ENCODE assay signal across 8 cellular contexts in genomic region chr17:4364622-4365041, GRCh38. TPM values are rescaled to one million over a fixed set of nuclear protein-coding genes. Genes with fewer than 3 reads are reported as not detected.
DNase-seq lines count a peak whose midpoint lies in the region; ATAC-seq, FAIRE-seq and TF ChIP-seq lines count a peak whose summit lies in the region.

No MANE protein-coding gene starts in this region.

- TF ChIP-seq CTCF in right atrium auricular region (IDR thresholded peaks at IDR 0.05), result no peak
- TF ChIP-seq CTCF in bronchial epithelial cell (IDR thresholded peaks at IDR 0.05; ENCODE audit: insufficient read depth, low read length, severe bottlenecking), result no peak
- TF ChIP-seq CTCF in mesothelial cell of epicardium (IDR thresholded peaks at IDR 0.05; ENCODE audit: unreplicated experiment), result no peak

- no peaks in the 10 kb centered on the region for H3K36me3 Mint-ChIP-seq in mesothelial cell of epicardium

- no peaks in the 10 kb centered on the region for H3K9me3 Mint-ChIP-seq in mesothelial cell of epicardium

- peak overlapping the region; percentile 91 for H3K27ac Mint-ChIP-seq in mesothelial cell of epicardium

- H3K9me3 ChIP-seq in right atrium auricular region, result no peaks in the 10 kb centered on the region

- peaks cover 17% of the 10 kb centered on the region for H3K4me1 Mint-ChIP-seq in mesothelial cell of epicardium

- peak overlapping the region; percentile 94 for H3K4me3 Mint-ChIP-seq in mesothelial cell of epicardium

- FAIRE-seq in bronchial epithelial cell (lab: Jason Lieb, UNC), result no peak

- intact Hi-C loops in Right ventricle myocardium inferior (cut with DNase I), result loop anchor here (5.0 kb wide), 2 partner anchors 52 to 147 kb away; no protein-coding TSS in a partner anchor

- no peaks in the 10 kb centered on the region for H3K27me3 ChIP-seq in right atrium auricular region
- H3K27me3 ChIP-seq in bronchial epithelial cell (ENCODE audit: control insufficient read depth, insufficient read depth, low read length), result no peaks in the 10 kb centered on the region

- H3K4me3 ChIP-seq in right atrium auricular region (peak overlapping the region; percentile 88 to 100), bronchial epithelial cell (ENCODE audit: low read depth, low read length) (peak overlapping the region; percentile 91)

- H3K36me3 ChIP-seq in right atrium auricular region (no peaks in the 10 kb centered on the region), bronchial epithelial cell (ENCODE audit: control insufficient read depth, insufficient read depth, low read length) (peaks cover 1% of the 10 kb centered on the region)

- H3K27ac ChIP-seq in right atrium auricular region, result peak overlapping the region; percentile 95 to 99

- ATAC-seq in Right ventricle myocardium inferior (no peak), GM21529 (IDR thresholded peaks at IDR 0.05; ENCODE audit: unreplicated experiment) (no peak)

- H3K4me1 ChIP-seq in right atrium auricular region, result peaks cover 0 to 10% of the 10 kb centered on the region in 2 donors

- H3K27me3 Mint-ChIP-seq in mesothelial cell of epicardium (ENCODE audit: low read depth), result no peaks in the 10 kb centered on the region

- DNase-seq in right atrium auricular region (ENCODE audit: low spot score), result no peak
- DNase-seq in Right ventricle myocardium inferior (ENCODE audit: missing footprints), result no peak
- DNase-seq in bronchial epithelial cell (ENCODE audit: low read depth), result no peak
- DNase-seq in mesothelial cell of epicardium (ENCODE audit: low spot score in 2 of 2, unreplicated experiment in 2 of 2), result no peak
- DNase-seq in activated effector memory CD4-positive, alpha-beta T cell treated with anti-CD3 and anti-CD28 coated beads, Interleukin-2, amount 50 U/mL, for 16 hours, result no peak
- no peak for DNase-seq in ecto neural progenitor cell (ENCODE audit: low spot score)
- no peak for DNase-seq in NCI-H345 treated with DMSO at 0.1 percent for 48 hours (lab: John Stamatoyannopoulos, UW; ENCODE audit: unreplicated experiment)

RNA-seq across cellular contexts. Expression of gene UBE2G1, which starts 1.8 kb away (rescaled TPM):
- total RNA-seq in right atrium auricular region, result 10 to 100 TPM; 39.5 to 58.5 TPM
- total RNA-seq in Right ventricle myocardium inferior, result 106 TPM
- total RNA-seq in bronchial epithelial cell, result 39.2 and 42.2 TPM in 2 replicates
- 81.5 to 86.9 TPM (median 84.1 TPM) in 3 replicates for total RNA-seq in mesothelial cell of epicardium
